19 cellular contexts compared by ENCODE assay signal in the genomic region with DNA sequence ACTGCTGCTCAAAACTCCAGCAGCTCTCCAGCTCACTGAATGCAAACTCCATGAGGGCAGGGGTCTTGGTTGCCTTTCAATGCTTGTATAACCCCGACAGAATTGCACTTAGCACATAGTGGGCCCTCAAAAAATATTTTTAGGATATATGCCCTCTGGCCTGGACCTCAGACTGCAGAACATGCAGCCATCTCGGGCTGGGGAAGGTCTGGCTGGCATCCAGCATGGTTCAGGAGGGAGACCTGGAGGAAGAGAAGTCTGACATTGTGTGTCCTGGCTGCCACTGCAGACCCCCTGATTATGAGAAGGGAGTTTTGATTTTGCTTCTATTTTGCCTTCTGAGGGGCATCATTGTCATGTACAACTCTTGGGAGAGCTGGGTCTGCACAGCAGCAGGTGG.
"Had no signal": no experiment of that assay in that cellular context is flagged by ENCODE, and none has a peak within 500 bp of the region (broad histone marks: within the 10 kb centered on the region; RNA-seq: fewer than 3 reads in every experiment).

No MANE protein-coding gene starts in this region.

- H3K27me3 ChIP-seq: adrenal gland, neural progenitor cell, spleen, tibial nerve had no signal

- H3K9me3 Mint-ChIP-seq: activated CD4-positive, alpha-beta T cell treated with anti-CD3 and anti-CD28 coated beads, Interleukin-2, amount 10 ng/mL, durations not matched to agents 7 days and 5 days; activated T-helper 1 cell treated with anti-CD3 and anti-CD28 coated beads, Interleukin-12 subunit alpha, Interleukin-12 subunit beta, Interleukin-2, Interleukin-4 antibody, amounts not matched to agents 30 ng/mL and 10 ng/mL and 1 ng/mL, durations not matched to agents 14 hours and 24 hours and 36 hours; naive thymus-derived CD8-positive, alpha-beta T cell; neural progenitor cell; T-helper 2 cell treated with Interferon-gamma antibody and Interleukin-4, amounts not matched to agents 5 μg/mL and 100 μg/mL, for 36 hours had no signal

- ATAC-seq: activated CD8-positive, alpha-beta T cell treated with anti-CD3 and anti-CD28 coated beads, Interleukin-2, amount 10 ng/mL, durations not matched to agents 7 days and 5 days; lower lobe of right lung; naive thymus-derived CD8-positive, alpha-beta T cell had no signal

- H3K4me3 ChIP-seq: adrenal gland, coronary artery, lower lobe of right lung, neural progenitor cell, spleen, tibial nerve had no signal

- H3K4me1 Mint-ChIP-seq: activated CD4-positive, alpha-beta T cell treated with anti-CD3 and anti-CD28 coated beads, Interleukin-2, amount 10 ng/mL, durations not matched to agents 7 days and 5 days; naive thymus-derived CD8-positive, alpha-beta T cell had no signal

- H3K36me3 Mint-ChIP-seq: activated naive CD8-positive, alpha-beta T cell; naive thymus-derived CD8-positive, alpha-beta T cell; neural progenitor cell had no signal

- H3K4me3 Mint-ChIP-seq: activated CD4-positive, alpha-beta T cell treated with anti-CD3 and anti-CD28 coated beads, Interleukin-2, amount 10 ng/mL, durations not matched to agents 7 days and 5 days; activated CD8-positive, alpha-beta T cell treated with anti-CD3 and anti-CD28 coated beads, Interleukin-2, amount 10 ng/mL, durations not matched to agents 7 days and 5 days; activated naive CD8-positive, alpha-beta T cell; activated T-helper 1 cell treated with anti-CD3 and anti-CD28 coated beads, Interleukin-12 subunit alpha, Interleukin-12 subunit beta, Interleukin-2, Interleukin-4 antibody, amounts not matched to agents 30 ng/mL and 10 ng/mL and 1 ng/mL, durations not matched to agents 14 hours and 24 hours and 36 hours; naive thymus-derived CD8-positive, alpha-beta T cell; neural progenitor cell; T-helper 2 cell treated with Interferon-gamma antibody and Interleukin-4, amounts not matched to agents 5 μg/mL and 100 μg/mL, for 36 hours had no signal

- H3K27ac ChIP-seq: lower lobe of right lung, neural progenitor cell, tibial nerve, WERI-Rb-1 had no signal

- H3K9me3 ChIP-seq: adrenal gland, lower lobe of right lung, spleen, tibial nerve had no signal

- H3K4me1 ChIP-seq: adrenal gland, neural progenitor cell had no signal

- DNase-seq: activated CD4-positive, alpha-beta T cell treated with anti-CD3 and anti-CD28 coated beads, Interleukin-2, amount 10 ng/mL, durations not matched to agents 7 days and 5 days; activated CD4-positive, CD25-positive, alpha-beta regulatory T cell treated with anti-CD3 and anti-CD28 coated beads, Interleukin-2, amount 50 U/mL, for 72 hours; activated CD8-positive, alpha-beta T cell treated with anti-CD3 and anti-CD28 coated beads, Interleukin-2, amount 10 ng/mL, durations not matched to agents 7 days and 5 days; activated gamma-delta T cell treated with Interleukin-2 at 50 U/mL for 16 hours; adrenal gland; lower lobe of right lung; retina; spleen; stimulated activated CD4-positive, alpha-beta T cell treated with anti-CD3 and anti-CD28 coated beads, Interleukin-4, amount 100 ng/mL, for 1 hour; stimulated activated naive CD4-positive, alpha-beta T cell treated with Interleukin-2 at 50 U/mL for 16 hours; WERI-Rb-1 had no signal

- H3K27ac Mint-ChIP-seq: activated CD4-positive, alpha-beta T cell treated with anti-CD3 and anti-CD28 coated beads, Interleukin-2, amount 10 ng/mL, durations not matched to agents 7 days and 5 days; activated CD8-positive, alpha-beta T cell treated with anti-CD3 and anti-CD28 coated beads, Interleukin-2, amount 10 ng/mL, durations not matched to agents 7 days and 5 days; activated naive CD8-positive, alpha-beta T cell; neural progenitor cell; progenitor cell of endocrine pancreas; T-helper 2 cell treated with Interferon-gamma antibody and Interleukin-4, amounts not matched to agents 5 μg/mL and 100 μg/mL, for 36 hours had no signal

- H3K27me3 Mint-ChIP-seq: activated CD4-positive, alpha-beta T cell treated with anti-CD3 and anti-CD28 coated beads, Interleukin-2, amount 10 ng/mL, durations not matched to agents 7 days and 5 days; activated naive CD8-positive, alpha-beta T cell; naive thymus-derived CD8-positive, alpha-beta T cell had no signal

- H3K36me3 ChIP-seq: adrenal gland, neural progenitor cell, WERI-Rb-1 had no signal
